8 cellular contexts compared by ENCODE assay signal in genomic region chr6:134035823-134036296, GRCh38. TPM values are rescaled to one million over a fixed set of nuclear protein-coding genes. Genes with fewer than 3 reads are reported as not detected.
A peak's percentile ranks its signal among the peaks of the same experiment; 100 is the strongest.
DNase-seq lines count a peak whose midpoint lies in the region; ATAC-seq and TF ChIP-seq lines count a peak whose summit lies in the region.

No MANE protein-coding gene starts in this region.

- no peak overlapping the region for H3K27ac Mint-ChIP-seq in activated CD8-positive, alpha-beta memory T cell treated with anti-CD3 and anti-CD28 coated beads, Interleukin-2, amount 10 ng/mL, durations not matched to agents 7 days and 5 days
- H3K27ac Mint-ChIP-seq in natural killer cell treated with Interleukin-12 subunit alpha and Interleukin-12 subunit beta and Interleukin-15 and Interleukin-18, amount 100 ng/mL, for 72 hours: no peak overlapping the region

- H3K4me3 Mint-ChIP-seq in activated CD8-positive, alpha-beta memory T cell treated with anti-CD3 and anti-CD28 coated beads, Interleukin-2, amount 10 ng/mL, durations not matched to agents 7 days and 5 days: no peak overlapping the region
- H3K4me3 Mint-ChIP-seq in natural killer cell treated with Interleukin-12 subunit alpha and Interleukin-12 subunit beta and Interleukin-15 and Interleukin-18, amount 100 ng/mL, for 72 hours: no peak overlapping the region

- CTCF ChIA-PET in activated CD8-positive, alpha-beta memory T cell treated with anti-CD3 and anti-CD28 coated beads, Interleukin-2, amount 10 ng/mL, durations not matched to agents 7 days and 5 days (lab: Charles Lee): interaction anchor here (0.6 to 1.2 kb wide), 3 partner anchors 28 to 1108 kb away, joined by 3 to 4 read pairs (median 3); no protein-coding TSS in a partner anchor

- no peaks in the 10 kb centered on the region for H3K9me3 Mint-ChIP-seq in activated CD8-positive, alpha-beta memory T cell treated with anti-CD3 and anti-CD28 coated beads, Interleukin-2, amount 10 ng/mL, durations not matched to agents 7 days and 5 days (ENCODE audit: low read depth)
- H3K9me3 Mint-ChIP-seq in natural killer cell treated with Interleukin-12 subunit alpha and Interleukin-12 subunit beta and Interleukin-15 and Interleukin-18, amount 100 ng/mL, for 72 hours: no peaks in the 10 kb centered on the region

- TF ChIP-seq CTCF in astrocyte of the cerebellum (IDR thresholded peaks at IDR 0.05; ENCODE audit: low read depth, low read length, missing control alignments): no peak

- peaks cover 3% of the 10 kb centered on the region for H3K27me3 Mint-ChIP-seq in activated CD8-positive, alpha-beta memory T cell treated with anti-CD3 and anti-CD28 coated beads, Interleukin-2, amount 10 ng/mL, durations not matched to agents 7 days and 5 days
- peaks cover 0 to 3% of the 10 kb centered on the region in 2 donors for H3K27me3 Mint-ChIP-seq in natural killer cell treated with Interleukin-12 subunit alpha and Interleukin-12 subunit beta and Interleukin-15 and Interleukin-18, amount 100 ng/mL, for 72 hours

- no peak for DNase-seq in activated CD8-positive, alpha-beta memory T cell treated with anti-CD3 and anti-CD28 coated beads, Interleukin-2, amount 10 ng/mL, durations not matched to agents 7 days and 5 days
- DNase-seq in activated CD8-positive, alpha-beta memory T cell treated with anti-CD3 and anti-CD28 coated beads, Interleukin-2, amount 50 U/mL, for 48 hours: no peak
- peak; percentile 75 to 81 for DNase-seq in NCI-H1930 (lab: John Stamatoyannopoulos, UW)
- DNase-seq in astrocyte of the cerebellum (ENCODE audit: low read depth): peak; percentile 58
- DNase-seq in natural killer cell treated with Interleukin-12 subunit alpha and Interleukin-12 subunit beta and Interleukin-15 and Interleukin-18, amount 100 ng/mL, for 72 hours (ENCODE audit: low spot score): no peak
- DNase-seq in NCI-H82 treated with DMSO at 0.1 percent for 48 hours (lab: John Stamatoyannopoulos, UW; ENCODE audit: unreplicated experiment): no peak
- no peak for DNase-seq in dedifferentiated amniotic fluid mesenchymal stem cell (ENCODE audit: extremely low spot score)

- in situ Hi-C loops in astrocyte of the cerebellum (cut with HindIII; ENCODE audit: low sequenced_read_pairs): no loop called here

- H3K4me1 Mint-ChIP-seq in activated CD8-positive, alpha-beta memory T cell treated with anti-CD3 and anti-CD28 coated beads, Interleukin-2, amount 10 ng/mL, durations not matched to agents 7 days and 5 days: peaks cover 23% of the 10 kb centered on the region
- peaks cover 11 to 15% of the 10 kb centered on the region in 2 donors for H3K4me1 Mint-ChIP-seq in natural killer cell treated with Interleukin-12 subunit alpha and Interleukin-12 subunit beta and Interleukin-15 and Interleukin-18, amount 100 ng/mL, for 72 hours (ENCODE audit: low read depth in 2 of 2)

- ATAC-seq in activated CD8-positive, alpha-beta memory T cell treated with anti-CD3 and anti-CD28 coated beads, Interleukin-2, amount 10 ng/mL, durations not matched to agents 7 days and 5 days: peak; percentile 33
- ATAC-seq in natural killer cell treated with Interleukin-12 subunit alpha and Interleukin-12 subunit beta and Interleukin-15 and Interleukin-18, amount 100 ng/mL, for 72 hours: peak; percentile 71 to 72
- ATAC-seq in HG02938 (IDR thresholded peaks at IDR 0.05; ENCODE audit: unreplicated experiment): no peak

- no peaks in the 10 kb centered on the region for H3K36me3 Mint-ChIP-seq in activated CD8-positive, alpha-beta memory T cell treated with anti-CD3 and anti-CD28 coated beads, Interleukin-2, amount 10 ng/mL, durations not matched to agents 7 days and 5 days
- H3K36me3 Mint-ChIP-seq in natural killer cell treated with Interleukin-12 subunit alpha and Interleukin-12 subunit beta and Interleukin-15 and Interleukin-18, amount 100 ng/mL, for 72 hours: no peaks in the 10 kb centered on the region

- H3K4me3 ChIP-seq in astrocyte of the cerebellum (ENCODE audit: low read depth, low read length): no peak overlapping the region

RNA-seq across cellular contexts. Expression of gene SLC2A12, which starts 16.6 kb away (rescaled TPM):
- under 1 TPM; 0.09 to 0.20 TPM for total RNA-seq in activated CD8-positive, alpha-beta memory T cell treated with anti-CD3 and anti-CD28 coated beads, Interleukin-2, amount 10 ng/mL, durations not matched to agents 7 days and 5 days
- not detected for total RNA-seq in natural killer cell treated with Interleukin-12 subunit alpha and Interleukin-12 subunit beta and Interleukin-15 and Interleukin-18, amount 100 ng/mL, for 72 hours

Comparison
In these comparisons a context has a peak if more than half of its experiments do, and no peak if none do; other contexts are left out.
1. DNase-seq: peak in NCI-H1930 (2 of 2) and astrocyte of the cerebellum (single experiment); none in activated CD8-positive, alpha-beta memory T cell treated with anti-CD3 and anti-CD28 coated beads, Interleukin-2, amount 10 ng/mL, durations not matched to agents 7 days and 5 days (single experiment), activated CD8-positive, alpha-beta memory T cell treated with anti-CD3 and anti-CD28 coated beads, Interleukin-2, amount 50 U/mL, for 48 hours (single experiment), natural killer cell treated with Interleukin-12 subunit alpha and Interleukin-12 subunit beta and Interleukin-15 and Interleukin-18, amount 100 ng/mL, for 72 hours (single experiment), NCI-H82 treated with DMSO at 0.1 percent for 48 hours (single experiment) and dedifferentiated amniotic fluid mesenchymal stem cell (single experiment).